9 cellular contexts compared by ENCODE assay signal in genomic region chr22:23627401-23628055, GRCh38. TPM values are rescaled to one million over a fixed set of nuclear protein-coding genes. Genes with fewer than 3 reads are reported as not detected.
DNase-seq lines count a peak whose midpoint lies in the region; ATAC-seq, FAIRE-seq and TF ChIP-seq lines count a peak whose summit lies in the region.
"Not testable (repeated sequence)": the region's sequence is repeated elsewhere in the genome, so short reads cannot be mapped to it uniquely, and the experiment has no call there.
"Had no signal": no experiment of that assay in that cellular context is flagged by ENCODE, and none has a peak within 500 bp of the region (broad histone marks: within the 10 kb centered on the region; RNA-seq: fewer than 3 reads in every experiment).

No MANE protein-coding gene starts in this region.

- H3K27me3 Mint-ChIP-seq in memory B cell: not testable (repeated sequence)

- H3K4me3 Mint-ChIP-seq in memory B cell: not testable (repeated sequence)

- DNase-seq in AML-193 (lab: John Stamatoyannopoulos, UW) (peak; percentile 50 to 52), NCI-H82 treated with DMSO at 0.1 percent for 48 hours (lab: John Stamatoyannopoulos, UW; ENCODE audit: unreplicated experiment) (peak; percentile 5), memory B cell (ENCODE audit: low spot score in 2 of 2) (peak; percentile 16 to 22)
- DNase-seq in GM12892 (ENCODE audit: insufficient read length): not testable (repeated sequence)
- DNase-seq in activated effector memory CD4-positive, alpha-beta T cell treated with Interleukin-2 at 50 U/mL for 16 hours: peak; percentile 39
- DNase-seq in stimulated activated CD4-positive, alpha-beta T cell treated with anti-CD3 and anti-CD28 coated beads, Interleukin-4, amount 100 ng/mL, for 48 hours (ENCODE audit: low read depth in 2 of 2): peak; percentile 26 to 40

- TF ChIP-seq CTCF in WI38 (IDR thresholded peaks at IDR 0.05; ENCODE audit: low read depth, low read length): peak; percentile 45; the same call in 1 of the 2 replicates

- H3K9me3 Mint-ChIP-seq in memory B cell: not testable (repeated sequence)

- H3K4me1 Mint-ChIP-seq in memory B cell: not testable (repeated sequence)

- not testable (repeated sequence) for H3K36me3 Mint-ChIP-seq in memory B cell

- not testable (repeated sequence) for H3K4me3 ChIP-seq in WI38 (ENCODE audit: low read depth, low read length)

- TF ChIP-seq POLR2A in GM12892 (IDR thresholded peaks at IDR 0.05; ENCODE audit: low read depth, low read length): not testable (repeated sequence)

- peak; percentile 76 for ATAC-seq in esophagus mucosa
- ATAC-seq in memory B cell (ENCODE audit: low read depth): peak; percentile 82

- peak; percentile 93 for FAIRE-seq in GM12892 (lab: Jason Lieb, UNC)

- not testable (repeated sequence) for H3K27ac Mint-ChIP-seq in memory B cell

RNA-seq across cellular contexts. Expression of gene DRICH1, which starts 4.6 kb away (rescaled TPM):
- 0.28 TPM for polyA plus RNA-seq in GM12892 (2012; ENCODE audit: missing spikeins)
- 0.32 TPM for total RNA-seq in esophagus mucosa
- total RNA-seq: astrocyte had no signal

RNA-seq across cellular contexts. Expression of gene IGLL1, which starts 47.4 kb away (rescaled TPM):
- not detected for polyA plus RNA-seq in GM12892 (2012; ENCODE audit: missing spikeins)
- total RNA-seq in esophagus mucosa: not detected
- total RNA-seq: astrocyte had no signal
